In genomic region chr6:168045141-168045691, GRCh38 we compare ENCODE assay signal across 22 cellular contexts. TPM values are rescaled to one million over a fixed set of nuclear protein-coding genes. Genes with fewer than 3 reads are reported as not detected.
DNase-seq lines count a peak whose midpoint lies in the region; ATAC-seq and TF ChIP-seq lines count a peak whose summit lies in the region.
"Had no signal": no experiment of that assay in that cellular context is flagged by ENCODE, and none has a peak within 500 bp of the region (broad histone marks: within the 10 kb centered on the region; RNA-seq: fewer than 3 reads in every experiment).

No MANE protein-coding gene starts in this region.

- H3K4me3 Mint-ChIP-seq in WTC11, result no peak overlapping the region
- H3K4me3 Mint-ChIP-seq: brain, CD14-positive monocyte, T-helper 17 cell had no signal

- H3K9me3 Mint-ChIP-seq in WTC11, result peaks cover 10% of the 10 kb centered on the region

- DNase-seq in Right ventricle myocardium inferior (ENCODE audit: missing footprints) (peak; percentile 66), right atrium auricular region (ENCODE audit: low spot score) (no peak), WTC11 (ENCODE audit: low spot score) (no peak), lower lobe of right lung (peak; percentile 36), stomach (no peak)
- DNase-seq in stimulated activated CD4-positive, alpha-beta T cell treated with anti-CD3 and anti-CD28 coated beads, Interleukin-4, amount 100 ng/mL, for 4 hours, result no peak
- DNase-seq: ACHN; activated CD8-positive, alpha-beta memory T cell treated with anti-CD3 and anti-CD28 coated beads, Interleukin-2, amount 50 U/mL, for 48 hours; colonic mucosa; NCI-H1048; NCI-H2081; SJCRH30; stimulated activated CD4-positive, alpha-beta T cell treated with anti-CD3 and anti-CD28 coated beads, Interleukin-12 subunit alpha, Interleukin-12 subunit beta, amount 100 ng/mL, for 4 hours; T-helper 17 cell had no signal

- POLR2A ChIA-PET in WTC11 (lab: Charles Lee), result no interaction called here

- CTCF ChIA-PET in WTC11 (lab: Charles Lee), result interaction anchor here (1.0 to 2.6 kb wide), 8 partner anchors 15 to 88 kb away, joined by 3 to 12 read pairs (median 3); no protein-coding TSS in a partner anchor

- peaks cover 6% of the 10 kb centered on the region; the same call in 1 of the 2 replicates for H3K27me3 Mint-ChIP-seq in WTC11 (ENCODE audit: low read depth)
- H3K27me3 Mint-ChIP-seq: brain, T-helper 17 cell had no signal

- H3K4me1 Mint-ChIP-seq in WTC11, result no peaks in the 10 kb centered on the region
- H3K4me1 Mint-ChIP-seq: CD14-positive monocyte, T-helper 17 cell had no signal

- H3K4me3 ChIP-seq in right atrium auricular region (no peak overlapping the region), lower lobe of right lung (no peak overlapping the region), stomach (no peak overlapping the region)
- H3K4me3 ChIP-seq: colonic mucosa, GM12878, mucosa of descending colon, SJCRH30 had no signal

- H3K36me3 Mint-ChIP-seq in WTC11, result peaks cover 15% of the 10 kb centered on the region
- H3K36me3 Mint-ChIP-seq: brain, CD14-positive monocyte had no signal

- TF ChIP-seq EP300 in stomach (IDR thresholded peaks at IDR 0.05), result no peak

- TF ChIP-seq CTCF in right atrium auricular region (IDR thresholded peaks at IDR 0.05) (peak in 1 of 2 donors; percentile 30), WTC11 (IDR thresholded peaks at IDR 0.05) (no peak), lower lobe of right lung (IDR thresholded peaks at IDR 0.05) (no peak), stomach (IDR thresholded peaks at IDR 0.05) (no peak)

- 88 to 92% (median 90%) methylated on average over 16 to 19 of the region's 19 CpGs for WGBS in stomach, 5 donors

- intact Hi-C loops in Right ventricle myocardium inferior (cut with DNase I) (no loop called here), lower lobe of right lung (cut with DNase I) (no loop called here), stomach (cut with DNase I; ENCODE audit: low total_unique reads) (no loop called here)

- no peak overlapping the region for H3K27ac Mint-ChIP-seq in WTC11
- H3K27ac Mint-ChIP-seq: CD14-positive monocyte, T-helper 17 cell had no signal

- ATAC-seq in Right ventricle myocardium inferior, result no peak
- no peak for ATAC-seq in WTC11
- peak in 1 of 2 donors; percentile 9 for ATAC-seq in lower lobe of right lung
- no peak for ATAC-seq in GM21367 (IDR thresholded peaks at IDR 0.05; ENCODE audit: unreplicated experiment)
- ATAC-seq in HG02938 (IDR thresholded peaks at IDR 0.05; ENCODE audit: unreplicated experiment), result no peak
- ATAC-seq: GM12878, mucosa of descending colon, T-helper 17 cell had no signal

- H3K27ac ChIP-seq in right atrium auricular region (peak overlapping the region in 1 of 2 donors; percentile 23), lower lobe of right lung (no peak overlapping the region), stomach (no peak overlapping the region)
- H3K27ac ChIP-seq: colonic mucosa, SJCRH30 had no signal

- H3K27me3 ChIP-seq in right atrium auricular region, result no peaks in the 10 kb centered on the region
- H3K27me3 ChIP-seq in lower lobe of right lung (ENCODE audit: low read depth), result no peaks in the 10 kb centered on the region
- H3K27me3 ChIP-seq in stomach, result no peaks in the 10 kb centered on the region
- H3K27me3 ChIP-seq: colonic mucosa had no signal

- H3K36me3 ChIP-seq in right atrium auricular region (no peaks in the 10 kb centered on the region), lower lobe of right lung (no peaks in the 10 kb centered on the region), stomach (no peaks in the 10 kb centered on the region)
- H3K36me3 ChIP-seq: colonic mucosa, SJCRH30 had no signal

- no peak for TF ChIP-seq POLR2A in stomach (IDR thresholded peaks at IDR 0.05)

- peaks cover 0 to 10% of the 10 kb centered on the region in 2 donors for H3K4me1 ChIP-seq in right atrium auricular region
- H3K4me1 ChIP-seq in lower lobe of right lung, result peaks cover 13% of the 10 kb centered on the region
- H3K4me1 ChIP-seq in stomach, result peaks cover 0 to 9% (median 4%) of the 10 kb centered on the region in 4 donors
- H3K4me1 ChIP-seq: colonic mucosa, SJCRH30 had no signal

- peaks cover 2 to 8% of the 10 kb centered on the region in 2 donors for H3K9me3 ChIP-seq in right atrium auricular region
- peaks cover 10% of the 10 kb centered on the region for H3K9me3 ChIP-seq in lower lobe of right lung
- peaks cover 0 to 17% (median 9%) of the 10 kb centered on the region in 4 donors for H3K9me3 ChIP-seq in stomach
- H3K9me3 ChIP-seq: colonic mucosa, SJCRH30 had no signal

TF ChIP-seq in WTC11, 78 proteins besides CTCF, POLR2A, EP300 and RAD21:
- TF ChIP-seq ZNF423 (CRISPR knock-in tag; IDR thresholded peaks at IDR 0.05), result 0 out of 2 replicates have a peak, but pooled peaks have one; percentile 24
- TF ChIP-seq KAT7 (CRISPR knock-in tag; IDR thresholded peaks at IDR 0.05; ENCODE audit: borderline replicate concordance), result no peak
- no peak for TF ChIP-seq ESRRA (CRISPR knock-in tag; IDR thresholded peaks at IDR 0.05; ENCODE audit: borderline replicate concordance)
- TF ChIP-seq, protein P1, sequence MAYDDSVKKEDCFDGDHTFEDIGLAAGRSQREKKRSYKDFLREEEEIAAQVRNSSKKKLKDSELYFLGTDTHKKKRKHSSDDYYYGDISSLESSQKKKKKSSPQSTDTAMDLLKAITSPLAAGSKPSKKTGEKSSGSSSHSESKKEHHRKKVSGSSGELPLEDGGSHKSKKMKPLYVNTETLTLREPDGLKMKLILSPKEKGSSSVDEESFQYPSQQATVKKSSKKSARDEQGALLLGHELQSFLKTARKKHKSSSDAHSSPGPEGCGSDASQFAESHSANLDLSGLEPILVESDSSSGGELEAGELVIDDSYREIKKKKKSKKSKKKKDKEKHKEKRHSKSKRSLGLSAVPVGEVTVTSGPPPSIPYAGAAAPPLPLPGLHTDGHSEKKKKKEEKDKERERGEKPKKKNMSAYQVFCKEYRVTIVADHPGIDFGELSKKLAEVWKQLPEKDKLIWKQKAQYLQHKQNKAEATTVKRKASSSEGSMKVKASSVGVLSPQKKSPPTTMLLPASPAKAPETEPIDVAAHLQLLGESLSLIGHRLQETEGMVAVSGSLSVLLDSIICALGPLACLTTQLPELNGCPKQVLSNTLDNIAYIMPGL (CRISPR knock-in tag; IDR thresholded peaks at IDR 0.05), result no peak
- TF ChIP-seq, protein P2, sequence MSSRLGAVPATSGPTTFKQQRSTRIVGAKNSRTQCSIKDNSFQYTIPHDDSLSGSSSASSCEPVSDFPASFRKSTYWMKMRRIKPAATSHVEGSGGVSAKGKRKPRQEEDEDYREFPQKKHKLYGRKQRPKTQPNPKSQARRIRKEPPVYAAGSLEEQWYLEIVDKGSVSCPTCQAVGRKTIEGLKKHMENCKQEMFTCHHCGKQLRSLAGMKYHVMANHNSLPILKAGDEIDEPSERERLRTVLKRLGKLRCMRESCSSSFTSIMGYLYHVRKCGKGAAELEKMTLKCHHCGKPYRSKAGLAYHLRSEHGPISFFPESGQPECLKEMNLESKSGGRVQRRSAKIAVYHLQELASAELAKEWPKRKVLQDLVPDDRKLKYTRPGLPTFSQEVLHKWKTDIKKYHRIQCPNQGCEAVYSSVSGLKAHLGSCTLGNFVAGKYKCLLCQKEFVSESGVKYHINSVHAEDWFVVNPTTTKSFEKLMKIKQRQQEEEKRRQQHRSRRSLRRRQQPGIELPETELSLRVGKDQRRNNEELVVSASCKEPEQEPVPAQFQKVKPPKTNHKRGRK (CRISPR knock-in tag; IDR thresholded peaks at IDR 0.05; ENCODE audit: borderline replicate concordance), result no peak
- no peak for TF ChIP-seq ZMAT4 (CRISPR knock-in tag; IDR thresholded peaks at IDR 0.05)

RNA-seq across cellular contexts. Expression of gene FRMD1, which starts 33.8 kb away (rescaled TPM):
- total RNA-seq in Right ventricle myocardium inferior (0.41 TPM), right atrium auricular region (under 1 TPM in 1 of 2 donors, not detected in 1; 0.08 TPM), WTC11 (2021) (0.57 to 0.98 TPM (median 0.69 TPM) in 3 replicates), lower lobe of right lung (not detected), stomach (10 to 100 TPM in 3 of 5 donors, 1 to 10 TPM in 1, under 1 TPM in 1; 0.43 to 42.9 (median 16.9) TPM)
- polyA plus RNA-seq in stomach, result 1 to 10 TPM; 5.0 to 9.8 (median 5.6) TPM
- total RNA-seq: fibroblast of lung, GM12878, SJCRH30, T-helper 17 cell had no signal
- polyA plus RNA-seq: CD14-positive monocyte, fibroblast of lung, GM12878 had no signal

RNA-seq across cellular contexts. Expression of gene KIF25, which starts 47.7 kb away (rescaled TPM):
- total RNA-seq in Right ventricle myocardium inferior (not detected), right atrium auricular region (not detected), WTC11 (2021) (0.28 to 1.1 TPM (median 0.71 TPM) in 3 replicates), lower lobe of right lung (0.56 TPM), stomach (under 1 TPM in 1 of 5 donors, not detected in 4; 0.37 TPM)
- polyA plus RNA-seq in stomach, result under 1 TPM in 2 of 3 donors, not detected in 1; 0.31 to 0.33 TPM
- total RNA-seq: GM12878, liver, T-helper 17 cell had no signal
- polyA plus RNA-seq: CD14-positive monocyte, fibroblast of lung, GM12878 had no signal

Comparison
In these comparisons a context has a peak if more than half of its experiments do, and no peak if none do; other contexts are left out.
1. DNase-seq: peak in Right ventricle myocardium inferior (single experiment) and lower lobe of right lung (single experiment); none in right atrium auricular region (single experiment), WTC11 (single experiment), stimulated activated CD4-positive, alpha-beta T cell treated with anti-CD3 and anti-CD28 coated beads, Interleukin-4, amount 100 ng/mL, for 4 hours (0 of 2) and stomach (single experiment).